8 cellular contexts compared by ENCODE assay signal in genomic region chr6:14144678-14145113, GRCh38. TPM values are rescaled to one million over a fixed set of nuclear protein-coding genes. Genes with fewer than 3 reads are reported as not detected.
DNase-seq lines count a peak whose midpoint lies in the region; ATAC-seq and TF ChIP-seq lines count a peak whose summit lies in the region.

No MANE protein-coding gene starts in this region.

- H3K4me3 Mint-ChIP-seq in CD8-positive, alpha-beta T cell = no peak overlapping the region

- no CpG with 5 or more reads among the region's 8 CpGs for WGBS in neuronal stem cell (ENCODE audit: extremely low coverage in 2 of 2, insufficient read length in 2 of 2, insufficient replicate concordance in 1 of 2), 2 donors
- WGBS in testis, 2 donors = 49 to 60% methylated on average over 8 of the region's 8 CpGs

- no peaks in the 10 kb centered on the region for H3K9me3 ChIP-seq in CD8-positive, alpha-beta T cell (ENCODE audit: low read length)
- no peaks in the 10 kb centered on the region for H3K9me3 ChIP-seq in Peyer's patch
- H3K9me3 ChIP-seq in neuronal stem cell (replicated peaks in 1 of 2; ENCODE audit: control insufficient read depth in 2 of 2, insufficient read depth in 1 of 2, low read depth in 1 of 2, low read length in 2 of 2) = no peaks in the 10 kb centered on the region
- H3K9me3 ChIP-seq in testis = no peaks in the 10 kb centered on the region

- H3K27ac Mint-ChIP-seq in CD8-positive, alpha-beta T cell = no peak overlapping the region

- ATAC-seq in CD8-positive, alpha-beta T cell = peak; percentile 95
- ATAC-seq in GM19455 (IDR thresholded peaks at IDR 0.05; ENCODE audit: unreplicated experiment) = peak; percentile 86

- POLR2A ChIA-PET in CD8-positive, alpha-beta T cell (lab: Charles Lee) = no interaction called here

- H3K27ac ChIP-seq in CD8-positive, alpha-beta T cell (ENCODE audit: low read depth, low read length) = no peak overlapping the region
- H3K27ac ChIP-seq in Peyer's patch (no peak overlapping the region), neuronal stem cell (replicated peaks; ENCODE audit: low read length) (no peak overlapping the region), testis (no peak overlapping the region)

- H2BK120ac ChIP-seq in neuronal stem cell (ENCODE audit: low read depth, low read length) = no peak overlapping the region

- no peaks in the 10 kb centered on the region for H3K36me3 Mint-ChIP-seq in CD8-positive, alpha-beta T cell

- no peaks in the 10 kb centered on the region for H3K79me1 ChIP-seq in neuronal stem cell (ENCODE audit: low read depth, low read length)

- CTCF ChIA-PET in CD8-positive, alpha-beta T cell (lab: Charles Lee) = interaction anchor here (0.6 to 3.2 kb wide), 21 partner anchors 9 to 570 kb away, joined by 3 to 24 read pairs (median 5); partner anchors contain the start of gene SIRT5

- peak overlapping the region; percentile 68 for H3K23ac ChIP-seq in neuronal stem cell (ENCODE audit: low read depth, low read length, poor library complexity)

- no peaks in the 10 kb centered on the region for H3K27me3 Mint-ChIP-seq in CD8-positive, alpha-beta T cell (ENCODE audit: low read depth)

- H3K27me3 ChIP-seq in CD8-positive, alpha-beta T cell (ENCODE audit: insufficient read depth, low read length) = no peaks in the 10 kb centered on the region
- no peaks in the 10 kb centered on the region for H3K27me3 ChIP-seq in Peyer's patch
- peaks cover 0 to 11% (median 0%) of the 10 kb centered on the region in 3 experiments for H3K27me3 ChIP-seq in neuronal stem cell (ENCODE audit: control insufficient read depth in 3 of 3, insufficient read depth in 3 of 3, low read depth in 1 of 3, low read length in 3 of 3)
- H3K27me3 ChIP-seq in testis = no peaks in the 10 kb centered on the region

- intact Hi-C loops in CD8-positive, alpha-beta T cell (cut with DNase I, micrococcal nuclease) = loop anchor here (1.0 to 5.0 kb wide), 7 partner anchors 15 to 350 kb away; no protein-coding TSS in a partner anchor
- intact Hi-C loops in testis (cut with DNase I; ENCODE audit: low total_unique reads) = no loop called here

- H2BK5ac ChIP-seq in neuronal stem cell (ENCODE audit: low read length) = no peak overlapping the region

- no peaks in the 10 kb centered on the region for H3K9me3 Mint-ChIP-seq in CD8-positive, alpha-beta T cell

- no peak overlapping the region for H2BK15ac ChIP-seq in neuronal stem cell (ENCODE audit: low read length)

- no peak for TF ChIP-seq POLR2A in Peyer's patch (IDR thresholded peaks at IDR 0.05)
- no peak for TF ChIP-seq POLR2A in testis (IDR thresholded peaks at IDR 0.05)

- no peak overlapping the region for H4K8ac ChIP-seq in neuronal stem cell (ENCODE audit: low read depth, low read length)

- peaks cover 4% of the 10 kb centered on the region for H3K4me1 ChIP-seq in CD8-positive, alpha-beta T cell (ENCODE audit: insufficient read depth, low read length)
- no peaks in the 10 kb centered on the region for H3K4me1 ChIP-seq in Peyer's patch
- H3K4me1 ChIP-seq in neuronal stem cell (ENCODE audit: control insufficient read depth in 2 of 2, insufficient read depth in 1 of 2, low read depth in 1 of 2, low read length in 2 of 2) = peaks cover 4% of the 10 kb centered on the region in 2 donors
- peaks cover 4% of the 10 kb centered on the region for H3K4me1 ChIP-seq in testis

- no peaks in the 10 kb centered on the region for H3K36me3 ChIP-seq in CD8-positive, alpha-beta T cell (ENCODE audit: insufficient read depth, low read length)
- H3K36me3 ChIP-seq in Peyer's patch = no peaks in the 10 kb centered on the region
- no peaks in the 10 kb centered on the region for H3K36me3 ChIP-seq in neuronal stem cell (replicated peaks in 1 of 2; ENCODE audit: control insufficient read depth in 2 of 2, insufficient read depth in 2 of 2, low read length in 2 of 2)
- H3K36me3 ChIP-seq in testis (ENCODE audit: low read depth, missing control alignments) = no peaks in the 10 kb centered on the region

- DNase-seq in CD8-positive, alpha-beta T cell = peak; percentile 43 to 81 (median 64)
- DNase-seq in KG1 (lab: John Stamatoyannopoulos, UW) (peak; percentile 7), Peyer's patch (peak; percentile 63 to 78 (median 75)), fibroblast of peridontal ligament (ENCODE audit: extremely low read depth) (peak; percentile 59), neuronal stem cell (ENCODE audit: low spot score) (peak; percentile 62), testis (peak; percentile 79)
- peak; percentile 82 to 83 for DNase-seq in activated T-cell treated with anti-CD3 and anti-CD28 coated beads, Interleukin-2, amount 50 U/mL, for 48 hours

- no peak overlapping the region for H3K18ac ChIP-seq in neuronal stem cell (ENCODE audit: low read length)

- H4K91ac ChIP-seq in neuronal stem cell (ENCODE audit: low read depth, low read length, poor library complexity) = no peak overlapping the region

- H3K4me1 Mint-ChIP-seq in CD8-positive, alpha-beta T cell (ENCODE audit: low read depth) = no peaks in the 10 kb centered on the region

- no peak overlapping the region for H3K4ac ChIP-seq in neuronal stem cell (ENCODE audit: low read length)

- peak overlapping the region; percentile 31 for H2AFZ ChIP-seq in neuronal stem cell (ENCODE audit: low read length)

- H3K4me3 ChIP-seq in CD8-positive, alpha-beta T cell (ENCODE audit: low read depth, low read length) = no peak overlapping the region
- H3K4me3 ChIP-seq in Peyer's patch (no peak overlapping the region), neuronal stem cell (ENCODE audit: low read length in 2 of 2) (no peak overlapping the region), testis (no peak overlapping the region)

- peak; percentile 95 for TF ChIP-seq CTCF in CD8-positive, alpha-beta T cell (IDR thresholded peaks at IDR 0.05)
- TF ChIP-seq CTCF in Peyer's patch (IDR thresholded peaks at IDR 0.05) = peak; percentile 82 to 98 (median 87)
- peak; percentile 67 to 95 (median 80) for TF ChIP-seq CTCF in testis (IDR thresholded peaks at IDR 0.05)

- no peak overlapping the region for H2BK12ac ChIP-seq in neuronal stem cell (ENCODE audit: low read length)

- H3K4me2 ChIP-seq in neuronal stem cell (ENCODE audit: insufficient read depth, low read length, poor library complexity, severe bottlenecking) = no peak overlapping the region

- no peak overlapping the region for H3K14ac ChIP-seq in neuronal stem cell (ENCODE audit: low read length)

- H3K9ac ChIP-seq in neuronal stem cell (ENCODE audit: low read depth, low read length, poor library complexity) = no peak overlapping the region

- H2AK5ac ChIP-seq in neuronal stem cell (ENCODE audit: low read depth, low read length) = no peak overlapping the region

RNA-seq across cellular contexts. Expression of gene CD83, which starts 27.1 kb away (rescaled TPM):
- total RNA-seq in CD8-positive, alpha-beta T cell = 10 to 100 TPM; 57.2 to 60.4 TPM
- 10 to 100 TPM in 1 of 4 donors, 1 to 10 TPM in 2, under 1 TPM in 1; 0.53 to 15.7 (median 1.4) TPM for total RNA-seq in Peyer's patch
- 2.3 TPM for polyA plus RNA-seq in neuronal stem cell (2013, experiment 1 of 2)
- 2.5 TPM for polyA plus RNA-seq in neuronal stem cell (2013, experiment 2 of 2)
- 1 to 10 TPM; 5.6 to 6.2 TPM for total RNA-seq in testis
- polyA plus RNA-seq in testis (ENCODE audit: insufficient read depth, low read depth, low replicate concordance) = 12.2 TPM

Comparison
In these comparisons a context has a peak if more than half of its experiments do, and no peak if none do; other contexts are left out.
1. DNase-seq: peak in every context shown above with its lines; median percentile 82 in activated T-cell treated with anti-CD3 and anti-CD28 coated beads, Interleukin-2, amount 50 U/mL, for 48 hours; 79 in testis; 75 in Peyer's patch; 64 in CD8-positive, alpha-beta T cell; 62 in neuronal stem cell; 59 in fibroblast of peridontal ligament; 7 in KG1.